Comparison of ENCODE assay signal across 3 cellular contexts in the genomic region with DNA sequence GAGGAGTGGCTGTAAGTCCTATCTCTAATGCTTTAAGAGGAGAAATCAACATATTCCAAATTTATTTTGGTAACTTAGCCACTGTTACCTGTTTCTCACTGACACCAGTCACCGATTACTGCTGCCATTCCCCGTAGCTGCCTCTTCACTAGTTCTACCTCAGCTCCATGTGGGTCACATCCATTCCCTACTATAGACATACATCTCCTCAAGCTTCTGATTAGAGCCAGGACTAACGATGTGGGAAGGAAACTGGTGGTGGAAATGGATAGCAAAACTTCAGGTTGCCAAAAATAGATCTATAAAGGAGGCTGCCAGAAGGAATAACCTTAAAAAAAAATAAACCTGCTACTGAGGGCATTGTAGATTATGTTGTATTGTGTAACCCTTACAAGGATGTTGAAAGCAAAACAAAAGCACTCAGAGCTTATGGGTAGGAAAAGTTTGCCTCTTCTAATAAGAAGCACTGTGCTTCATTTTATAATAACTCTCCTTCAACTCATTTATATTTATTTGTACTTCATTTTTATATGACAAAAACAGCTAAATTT.
TF ChIP-seq lines count a peak whose summit lies in the region.

No MANE protein-coding gene starts in this region.

TF ChIP-seq in liver, 16 proteins besides CTCF, POLR2A, EP300 and RAD21:
- TF ChIP-seq HNF4A (conservative IDR thresholded peaks at IDR 0.05), result peak in 1 of 2 donors; percentile 26
- TF ChIP-seq, protein P1, sequence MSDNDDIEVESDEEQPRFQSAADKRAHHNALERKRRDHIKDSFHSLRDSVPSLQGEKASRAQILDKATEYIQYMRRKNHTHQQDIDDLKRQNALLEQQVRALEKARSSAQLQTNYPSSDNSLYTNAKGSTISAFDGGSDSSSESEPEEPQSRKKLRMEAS (IDR thresholded peaks at IDR 0.05), result no peak

TF ChIP-seq in HepG2, 621 proteins besides CTCF, POLR2A, EP300 and RAD21:
- TF ChIP-seq ZNF615 (CRISPR knock-in tag; IDR thresholded peaks at IDR 0.05; ENCODE audit: borderline replicate concordance), result no peak
- no peak for TF ChIP-seq GATAD1 (CRISPR knock-in tag; IDR thresholded peaks at IDR 0.05)
- TF ChIP-seq RCOR2 (CRISPR knock-in tag; IDR thresholded peaks at IDR 0.05), result no peak
- no peak for TF ChIP-seq ZNF441 (CRISPR knock-in tag; IDR thresholded peaks at IDR 0.05; ENCODE audit: borderline replicate concordance)
- TF ChIP-seq RFX1 (IDR thresholded peaks at IDR 0.05), result no peak
- no peak for TF ChIP-seq KLF6 (CRISPR knock-in tag; IDR thresholded peaks at IDR 0.05)
- no peak for TF ChIP-seq ATRX (CRISPR knock-in tag; IDR thresholded peaks at IDR 0.05; ENCODE audit: borderline replicate concordance)
- no peak for TF ChIP-seq CBX1 (IDR thresholded peaks at IDR 0.05; ENCODE audit: low read depth)
- no peak for TF ChIP-seq ETV6 (CRISPR knock-in tag; conservative IDR thresholded peaks at IDR 0.05)
- no peak for TF ChIP-seq ZSCAN9 (CRISPR knock-in tag; IDR thresholded peaks at IDR 0.05; ENCODE audit: borderline replicate concordance)
- no peak for TF ChIP-seq MLLT10 (CRISPR knock-in tag; IDR thresholded peaks at IDR 0.05)
- TF ChIP-seq CEBPG (CRISPR knock-in tag; IDR thresholded peaks at IDR 0.05), result no peak
- TF ChIP-seq HOXA5 (CRISPR knock-in tag; IDR thresholded peaks at IDR 0.05), result no peak
- no peak for TF ChIP-seq BORCS8-MEF2B (CRISPR knock-in tag; IDR thresholded peaks at IDR 0.05)

TF ChIP-seq in GM23338, 12 proteins besides CTCF, POLR2A, EP300 and RAD21:
- TF ChIP-seq, protein P2, sequence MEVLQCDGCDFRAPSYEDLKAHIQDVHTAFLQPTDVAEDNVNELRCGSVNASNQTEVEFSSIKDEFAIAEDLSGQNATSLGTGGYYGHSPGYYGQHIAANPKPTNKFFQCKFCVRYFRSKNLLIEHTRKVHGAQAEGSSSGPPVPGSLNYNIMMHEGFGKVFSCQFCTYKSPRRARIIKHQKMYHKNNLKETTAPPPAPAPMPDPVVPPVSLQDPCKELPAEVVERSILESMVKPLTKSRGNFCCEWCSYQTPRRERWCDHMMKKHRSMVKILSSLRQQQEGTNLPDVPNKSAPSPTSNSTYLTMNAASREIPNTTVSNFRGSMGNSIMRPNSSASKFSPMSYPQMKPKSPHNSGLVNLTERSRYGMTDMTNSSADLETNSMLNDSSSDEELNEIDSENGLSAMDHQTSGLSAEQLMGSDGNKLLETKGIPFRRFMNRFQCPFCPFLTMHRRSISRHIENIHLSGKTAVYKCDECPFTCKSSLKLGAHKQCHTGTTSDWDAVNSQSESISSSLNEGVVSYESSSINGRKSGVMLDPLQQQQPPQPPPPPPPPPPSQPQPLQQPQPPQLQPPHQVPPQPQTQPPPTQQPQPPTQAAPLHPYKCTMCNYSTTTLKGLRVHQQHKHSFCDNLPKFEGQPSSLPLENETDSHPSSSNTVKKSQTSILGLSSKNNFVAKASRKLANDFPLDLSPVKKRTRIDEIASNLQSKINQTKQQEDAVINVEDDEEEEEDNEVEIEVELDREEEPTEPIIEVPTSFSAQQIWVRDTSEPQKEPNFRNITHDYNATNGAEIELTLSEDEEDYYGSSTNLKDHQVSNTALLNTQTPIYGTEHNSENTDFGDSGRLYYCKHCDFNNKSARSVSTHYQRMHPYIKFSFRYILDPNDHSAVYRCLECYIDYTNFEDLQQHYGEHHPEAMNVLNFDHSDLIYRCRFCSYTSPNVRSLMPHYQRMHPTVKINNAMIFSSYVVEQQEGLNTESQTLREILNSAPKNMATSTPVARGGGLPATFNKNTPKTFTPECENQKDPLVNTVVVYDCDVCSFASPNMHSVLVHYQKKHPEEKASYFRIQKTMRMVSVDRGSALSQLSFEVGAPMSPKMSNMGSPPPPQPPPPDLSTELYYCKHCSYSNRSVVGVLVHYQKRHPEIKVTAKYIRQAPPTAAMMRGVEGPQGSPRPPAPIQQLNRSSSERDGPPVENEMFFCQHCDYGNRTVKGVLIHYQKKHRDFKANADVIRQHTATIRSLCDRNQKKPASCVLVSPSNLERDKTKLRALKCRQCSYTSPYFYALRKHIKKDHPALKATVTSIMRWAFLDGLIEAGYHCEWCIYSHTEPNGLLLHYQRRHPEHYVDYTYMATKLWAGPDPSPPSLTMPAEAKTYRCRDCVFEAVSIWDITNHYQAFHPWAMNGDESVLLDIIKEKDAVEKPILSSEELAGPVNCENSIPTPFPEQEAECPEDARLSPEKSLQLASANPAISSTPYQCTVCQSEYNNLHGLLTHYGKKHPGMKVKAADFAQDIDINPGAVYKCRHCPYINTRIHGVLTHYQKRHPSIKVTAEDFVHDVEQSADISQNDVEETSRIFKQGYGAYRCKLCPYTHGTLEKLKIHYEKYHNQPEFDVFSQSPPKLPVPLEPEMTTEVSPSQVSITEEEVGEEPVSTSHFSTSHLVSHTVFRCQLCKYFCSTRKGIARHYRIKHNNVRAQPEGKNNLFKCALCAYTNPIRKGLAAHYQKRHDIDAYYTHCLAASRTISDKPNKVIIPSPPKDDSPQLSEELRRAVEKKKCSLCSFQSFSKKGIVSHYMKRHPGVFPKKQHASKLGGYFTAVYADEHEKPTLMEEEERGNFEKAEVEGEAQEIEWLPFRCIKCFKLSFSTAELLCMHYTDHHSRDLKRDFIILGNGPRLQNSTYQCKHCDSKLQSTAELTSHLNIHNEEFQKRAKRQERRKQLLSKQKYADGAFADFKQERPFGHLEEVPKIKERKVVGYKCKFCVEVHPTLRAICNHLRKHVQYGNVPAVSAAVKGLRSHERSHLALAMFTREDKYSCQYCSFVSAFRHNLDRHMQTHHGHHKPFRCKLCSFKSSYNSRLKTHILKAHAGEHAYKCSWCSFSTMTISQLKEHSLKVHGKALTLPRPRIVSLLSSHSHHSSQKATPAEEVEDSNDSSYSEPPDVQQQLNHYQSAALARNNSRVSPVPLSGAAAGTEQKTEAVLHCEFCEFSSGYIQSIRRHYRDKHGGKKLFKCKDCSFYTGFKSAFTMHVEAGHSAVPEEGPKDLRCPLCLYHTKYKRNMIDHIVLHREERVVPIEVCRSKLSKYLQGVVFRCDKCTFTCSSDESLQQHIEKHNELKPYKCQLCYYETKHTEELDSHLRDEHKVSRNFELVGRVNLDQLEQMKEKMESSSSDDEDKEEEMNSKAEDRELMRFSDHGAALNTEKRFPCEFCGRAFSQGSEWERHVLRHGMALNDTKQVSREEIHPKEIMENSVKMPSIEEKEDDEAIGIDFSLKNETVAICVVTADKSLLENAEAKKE (CRISPR knock-in tag; IDR thresholded peaks at IDR 0.05), result no peak
- TF ChIP-seq, protein P3, sequence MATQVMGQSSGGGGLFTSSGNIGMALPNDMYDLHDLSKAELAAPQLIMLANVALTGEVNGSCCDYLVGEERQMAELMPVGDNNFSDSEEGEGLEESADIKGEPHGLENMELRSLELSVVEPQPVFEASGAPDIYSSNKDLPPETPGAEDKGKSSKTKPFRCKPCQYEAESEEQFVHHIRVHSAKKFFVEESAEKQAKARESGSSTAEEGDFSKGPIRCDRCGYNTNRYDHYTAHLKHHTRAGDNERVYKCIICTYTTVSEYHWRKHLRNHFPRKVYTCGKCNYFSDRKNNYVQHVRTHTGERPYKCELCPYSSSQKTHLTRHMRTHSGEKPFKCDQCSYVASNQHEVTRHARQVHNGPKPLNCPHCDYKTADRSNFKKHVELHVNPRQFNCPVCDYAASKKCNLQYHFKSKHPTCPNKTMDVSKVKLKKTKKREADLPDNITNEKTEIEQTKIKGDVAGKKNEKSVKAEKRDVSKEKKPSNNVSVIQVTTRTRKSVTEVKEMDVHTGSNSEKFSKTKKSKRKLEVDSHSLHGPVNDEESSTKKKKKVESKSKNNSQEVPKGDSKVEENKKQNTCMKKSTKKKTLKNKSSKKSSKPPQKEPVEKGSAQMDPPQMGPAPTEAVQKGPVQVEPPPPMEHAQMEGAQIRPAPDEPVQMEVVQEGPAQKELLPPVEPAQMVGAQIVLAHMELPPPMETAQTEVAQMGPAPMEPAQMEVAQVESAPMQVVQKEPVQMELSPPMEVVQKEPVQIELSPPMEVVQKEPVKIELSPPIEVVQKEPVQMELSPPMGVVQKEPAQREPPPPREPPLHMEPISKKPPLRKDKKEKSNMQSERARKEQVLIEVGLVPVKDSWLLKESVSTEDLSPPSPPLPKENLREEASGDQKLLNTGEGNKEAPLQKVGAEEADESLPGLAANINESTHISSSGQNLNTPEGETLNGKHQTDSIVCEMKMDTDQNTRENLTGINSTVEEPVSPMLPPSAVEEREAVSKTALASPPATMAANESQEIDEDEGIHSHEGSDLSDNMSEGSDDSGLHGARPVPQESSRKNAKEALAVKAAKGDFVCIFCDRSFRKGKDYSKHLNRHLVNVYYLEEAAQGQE (IDR thresholded peaks at IDR 0.05; ENCODE audit: unreplicated experiment), result no peak
- no peak for TF ChIP-seq POLR2AphosphoS5 (IDR thresholded peaks at IDR 0.05; ENCODE audit: low read depth)
